ENCODE assay signal across 8 cellular contexts in the genomic region with DNA sequence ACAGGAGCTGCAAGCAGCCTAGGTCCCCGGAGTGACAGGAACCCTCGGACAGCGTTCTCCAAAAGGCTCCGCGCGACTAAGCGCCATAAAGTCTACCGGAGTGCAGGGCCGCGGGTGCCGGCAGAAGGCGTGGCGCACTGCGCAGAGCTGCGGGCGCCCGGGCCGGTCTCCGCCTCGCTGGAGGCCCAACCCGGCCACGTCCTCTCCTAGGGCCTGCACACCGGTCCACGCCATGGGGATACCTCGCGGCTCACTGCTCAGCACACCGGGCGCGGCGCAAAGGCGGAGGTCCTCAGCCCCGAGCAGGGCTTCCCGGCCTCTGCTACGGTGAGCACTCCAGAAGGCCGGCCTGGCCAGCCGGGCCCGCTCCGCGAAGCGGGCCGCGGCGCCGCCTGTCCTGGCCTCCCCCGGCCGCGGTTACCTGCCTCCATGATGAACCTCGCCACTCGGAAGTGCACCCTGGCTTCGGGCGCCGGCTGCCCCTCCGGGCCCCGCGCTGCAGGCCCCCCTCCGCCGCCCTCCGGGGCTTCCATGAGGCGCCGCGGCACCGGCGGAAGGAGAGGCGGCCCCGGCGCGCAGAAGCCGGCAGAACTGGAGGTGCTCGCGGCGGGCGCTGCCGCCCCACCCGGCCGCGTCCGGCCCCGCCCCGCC. TPM values are rescaled to one million over a fixed set of nuclear protein-coding genes. Genes with fewer than 3 reads are reported as not detected.
A peak's percentile ranks its signal among the peaks of the same experiment; 100 is the strongest.
DNase-seq lines count a peak whose midpoint lies in the region; ATAC-seq and TF ChIP-seq lines count a peak whose summit lies in the region.

A gene (minus strand): TSS at position 599 of the 651 bp plus-strand sequence. CDS start 66 bp downstream, at position 533.

- H2AFZ ChIP-seq in OCI-LY1 (ENCODE audit: low read length) = no peak within 1 kb of the TSS

- ATAC-seq in GM18861 (IDR thresholded peaks at IDR 0.05; ENCODE audit: unreplicated experiment) (peak; percentile 37), HG02981 (IDR thresholded peaks at IDR 0.05; ENCODE audit: unreplicated experiment) (peak; percentile 54)

- peak within 1 kb of the TSS; percentile 50 for H3K27ac ChIP-seq in OCI-LY1 (ENCODE audit: low read depth, low read length, poor library complexity, severe bottlenecking)

- in situ Hi-C loops in astrocyte of the cerebellum (cut with HindIII; ENCODE audit: low sequenced_read_pairs) = no loop called here

- peak within 1 kb of the TSS; percentile 86 for H3K9ac ChIP-seq in OCI-LY1 (ENCODE audit: low read length)
- H3K9ac ChIP-seq in skeletal muscle satellite cell (ENCODE audit: low read depth, low read length) = peak within 1 kb of the TSS; percentile 83

- H3K27me3 ChIP-seq in OCI-LY1 (ENCODE audit: insufficient read depth, low read length) (no peaks in the 10 kb centered on the region), skeletal muscle satellite cell (ENCODE audit: control insufficient read depth, insufficient read depth, low read length) (no peaks in the 10 kb centered on the region)

- no peaks in the 10 kb centered on the region for H3K9me3 ChIP-seq in OCI-LY1 (ENCODE audit: low read length)
- H3K9me3 ChIP-seq in iPS-18c (ENCODE audit: control insufficient read depth, insufficient read depth, low read length) = peaks cover 12% of the 10 kb centered on the region
- no peaks in the 10 kb centered on the region for H3K9me3 ChIP-seq in skeletal muscle satellite cell (replicated peaks; ENCODE audit: low read length)

- H3K36me3 ChIP-seq in OCI-LY1 (ENCODE audit: insufficient read depth, low read length) = peaks cover 6% of the 10 kb centered on the region; the same call in 1 of the 2 replicates
- peaks cover 8% of the 10 kb centered on the region for H3K36me3 ChIP-seq in skeletal muscle satellite cell (ENCODE audit: insufficient read depth, low read length)

- no peak for DNase-seq in A172 (ENCODE audit: low spot score)
- DNase-seq in astrocyte of the cerebellum (ENCODE audit: low read depth) = no peak
- no peak for DNase-seq in cerebellar cortex (ENCODE audit: low spot score)

- H3K9me2 ChIP-seq in OCI-LY1 (ENCODE audit: low read depth, low read length) = no peaks in the 10 kb centered on the region

- H3K79me2 ChIP-seq in OCI-LY1 (ENCODE audit: insufficient read depth, low read length) = no peaks in the 10 kb centered on the region

- peak within 1 kb of the TSS; percentile 81 for H3K4me2 ChIP-seq in OCI-LY1 (ENCODE audit: low read length)
- peak within 1 kb of the TSS; percentile 82 for H3K4me2 ChIP-seq in skeletal muscle satellite cell (ENCODE audit: low read length)

- TF ChIP-seq CTCF in OCI-LY1 (IDR thresholded peaks at IDR 0.05; ENCODE audit: low read length) = no peak
- no peak for TF ChIP-seq CTCF in astrocyte of the cerebellum (IDR thresholded peaks at IDR 0.05; ENCODE audit: low read depth, low read length, missing control alignments)

- H4K20me1 ChIP-seq in OCI-LY1 (ENCODE audit: insufficient read depth, low read length) = no peaks in the 10 kb centered on the region

- H3F3A ChIP-seq in OCI-LY1 (ENCODE audit: insufficient read depth, low read length) = no peaks in the 10 kb centered on the region

- H3K4me3 ChIP-seq in OCI-LY1 (ENCODE audit: low read depth, low read length, poor library complexity, severe bottlenecking) = peak within 1 kb of the TSS; percentile 77
- H3K4me3 ChIP-seq in astrocyte of the cerebellum (ENCODE audit: low read depth, low read length) = peak within 1 kb of the TSS; percentile 63
- H3K4me3 ChIP-seq in iPS-18c (ENCODE audit: insufficient read depth, low read depth, low read length) = peak within 1 kb of the TSS; percentile 63
- peak within 1 kb of the TSS; percentile 80 for H3K4me3 ChIP-seq in skeletal muscle satellite cell (ENCODE audit: low read length)

- H3K4me1 ChIP-seq in OCI-LY1 (ENCODE audit: insufficient read depth, low read length, severe bottlenecking) (peaks cover 32% of the 10 kb centered on the region), skeletal muscle satellite cell (ENCODE audit: control insufficient read depth, insufficient read depth, low read length) (no peaks in the 10 kb centered on the region)

RNA-seq across cellular contexts. Expression of the gene that starts here (rescaled TPM):
- 74.2 and 87.9 TPM in 2 replicates for total RNA-seq in A172 (2014; rRNA removed; shearing (Covaris generic))
- total RNA-seq in skeletal muscle satellite cell (2012; rRNA removed) = 33.2 and 36.9 TPM in 2 replicates
